In the genomic region with DNA sequence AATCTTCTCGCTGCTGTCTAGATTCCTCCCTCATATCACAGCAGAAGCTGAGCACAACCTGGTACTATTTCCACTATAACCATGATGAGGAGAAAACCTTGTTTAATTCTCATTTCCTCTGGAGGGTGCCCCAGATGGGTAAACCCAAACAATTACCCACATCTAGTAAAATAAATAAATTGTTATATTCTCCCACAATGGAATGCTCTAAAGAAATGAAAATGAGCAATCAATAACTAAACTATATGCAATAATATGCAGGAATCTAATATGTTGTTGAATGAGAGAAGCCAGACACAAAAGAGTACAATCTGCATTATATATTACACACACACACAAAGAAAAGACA, we compare ENCODE assay signal across 22 cellular contexts. TPM values are rescaled to one million over a fixed set of nuclear protein-coding genes. Genes with fewer than 3 reads are reported as not detected.
DNase-seq lines count a peak whose midpoint lies in the region; ATAC-seq, FAIRE-seq and TF ChIP-seq lines count a peak whose summit lies in the region.
"Had no signal": no experiment of that assay in that cellular context is flagged by ENCODE, and none has a peak within 500 bp of the region (broad histone marks: within the 10 kb centered on the region; RNA-seq: fewer than 3 reads in every experiment).

No MANE protein-coding gene starts in this region.

- no peak for TF ChIP-seq POLR2A in HCT116 (IDR thresholded peaks at IDR 0.05; ENCODE audit: borderline replicate concordance, extremely low read depth, insufficient read depth, insufficient read length)
- no peak for TF ChIP-seq POLR2A in endothelial cell of umbilical vein (IDR thresholded peaks at IDR 0.05; ENCODE audit: low read depth, low read length)

- H3K4me3 Mint-ChIP-seq in type B pancreatic cell = no peak overlapping the region
- H3K4me3 Mint-ChIP-seq: CD8-positive, alpha-beta T cell had no signal

- H3K36me3 ChIP-seq in HCT116 (ENCODE audit: control insufficient read depth in 1 of 2, insufficient read depth in 2 of 2, low read length in 2 of 2) (no peaks in the 10 kb centered on the region), endothelial cell of umbilical vein (ENCODE audit: control insufficient read depth in 2 of 2, extremely low read depth in 1 of 2, insufficient read depth in 2 of 2, low read length in 2 of 2) (no peaks in the 10 kb centered on the region)

- H3K27ac Mint-ChIP-seq in type B pancreatic cell = peak overlapping the region; percentile 12
- H3K27ac Mint-ChIP-seq: CD8-positive, alpha-beta T cell had no signal

- no peak for FAIRE-seq in endothelial cell of umbilical vein (lab: Jason Lieb, UNC)
- FAIRE-seq: GM12891, H1, HepG2 had no signal

- no peaks in the 10 kb centered on the region for H4K20me1 ChIP-seq in HCT116 (ENCODE audit: insufficient read depth)
- H4K20me1 ChIP-seq in endothelial cell of umbilical vein (replicated peaks; ENCODE audit: control insufficient read depth, extremely low read depth, insufficient read depth, low read length) = no peaks in the 10 kb centered on the region

- CTCF ChIA-PET in HCT116 (lab: Charles Lee) = no interaction called here
- CTCF ChIA-PET in endothelial cell of umbilical vein (lab: Charles Lee) = interaction anchor here (1.6 kb wide), 1 partner anchor 219 kb away, joined by 5 read pairs; no protein-coding TSS in a partner anchor

- H3K9me1 ChIP-seq in endothelial cell of umbilical vein (replicated peaks; ENCODE audit: control insufficient read depth, extremely low read depth, insufficient read depth, low read length) = no peaks in the 10 kb centered on the region

- no peaks in the 10 kb centered on the region for H3K9me2 ChIP-seq in HCT116 (ENCODE audit: insufficient read depth)

- ATAC-seq in HCT116 = no peak
- ATAC-seq: CD8-positive, alpha-beta T cell; HepG2 had no signal

- peaks cover 8 to 19% of the 10 kb centered on the region in 2 experiments; a peak in 3 of 4 replicates for H3K4me1 ChIP-seq in HCT116 (ENCODE audit: control insufficient read depth in 1 of 2, insufficient read depth in 2 of 2, low read length in 2 of 2)
- peaks cover 7% of the 10 kb centered on the region for H3K4me1 ChIP-seq in endothelial cell of umbilical vein (ENCODE audit: control insufficient read depth, extremely low read depth, insufficient read depth, low read length)

- H3K9ac ChIP-seq in HCT116 (ENCODE audit: low read length) (peak overlapping the region; percentile 7; the same call in 1 of the 2 replicates), endothelial cell of umbilical vein (replicated peaks; ENCODE audit: extremely low read depth, insufficient read depth, low read length) (no peak overlapping the region)

- dilution Hi-C loops in endothelial cell of umbilical vein (cut with MboI; ENCODE audit: extremely low pct_ligation_motif_present, low sequenced_read_pairs) = no loop called here

- TF ChIP-seq RAD21 in HCT116 (IDR thresholded peaks at IDR 0.05; ENCODE audit: low read depth) = 0 out of 2 replicates have a peak, but pooled peaks have one; percentile 2

- intact Hi-C loops in HCT116 (cut with micrococcal nuclease) (no loop called here), endothelial cell of umbilical vein (cut with micrococcal nuclease) (no loop called here)

- no peaks in the 10 kb centered on the region for H3K4me1 Mint-ChIP-seq in type B pancreatic cell (ENCODE audit: unreplicated experiment)

- H2AFZ ChIP-seq in HCT116 (ENCODE audit: low read depth, low read length, poor library complexity, severe bottlenecking) (no peak overlapping the region), endothelial cell of umbilical vein (ENCODE audit: low read depth, low read length) (peak overlapping the region; percentile 48)

- H3K27me3 Mint-ChIP-seq in type B pancreatic cell = no peaks in the 10 kb centered on the region

- POLR2A ChIA-PET in HCT116 (lab: Charles Lee) (no interaction called here), endothelial cell of umbilical vein (lab: Charles Lee) (no interaction called here)

- H3K9me3 ChIP-seq in HCT116 (ENCODE audit: control insufficient read depth in 1 of 2, insufficient read depth in 1 of 2, low read depth in 1 of 2, low read length in 2 of 2) = no peaks in the 10 kb centered on the region
- H3K9me3 ChIP-seq in endothelial cell of umbilical vein (replicated peaks; ENCODE audit: control insufficient read depth, insufficient read depth, low read length) = no peaks in the 10 kb centered on the region

- no peaks in the 10 kb centered on the region for H3K27me3 ChIP-seq in HCT116 (ENCODE audit: insufficient read depth, low read length)
- no peaks in the 10 kb centered on the region for H3K27me3 ChIP-seq in endothelial cell of umbilical vein (ENCODE audit: control insufficient read depth in 2 of 2, insufficient read depth in 2 of 2, low read length in 2 of 2)

- H3K4me2 ChIP-seq in HCT116 (ENCODE audit: low read length) (peak overlapping the region; percentile 54), endothelial cell of umbilical vein (ENCODE audit: insufficient read depth, low read length) (no peak overlapping the region)

- H3K9me3 Mint-ChIP-seq in type B pancreatic cell = no peaks in the 10 kb centered on the region
- H3K9me3 Mint-ChIP-seq: CD8-positive, alpha-beta T cell had no signal

- DNase-seq in HCT116 (ENCODE audit: low read depth, low spot score) (no peak), endothelial cell of umbilical vein (ENCODE audit: low read depth, low spot score) (no peak), type B pancreatic cell (ENCODE audit: extremely low spot score, unreplicated experiment) (no peak), NCI-H1436 treated with DMSO at 0.1 percent for 48 hours (lab: John Stamatoyannopoulos, UW) (no peak), dermis blood vessel endothelial cell (no peak), OCI-M1 (lab: John Stamatoyannopoulos, UW) (no peak)
- DNase-seq: C1 segment of cervical spinal cord; Calu3; CD8-positive, alpha-beta T cell; DMS153; KG1; NCI-H1105; NCI-H2081; NCI-H2171 treated with DMSO at 0.1 percent for 48 hours; NCI-H446; NCI-H526; Right ventricle myocardium superior had no signal

- H3K79me2 ChIP-seq in HCT116 (ENCODE audit: insufficient read depth, low read length) = no peaks in the 10 kb centered on the region; the same call in 1 of the 2 replicates
- no peaks in the 10 kb centered on the region for H3K79me2 ChIP-seq in endothelial cell of umbilical vein (ENCODE audit: control insufficient read depth, insufficient read depth, low read length)

- TF ChIP-seq CTCF in HCT116 (IDR thresholded peaks at IDR 0.05 in 2 of 3, conservative IDR thresholded peaks at IDR 0.05 in 1 of 3; ENCODE audit: borderline replicate concordance in 1 of 3, insufficient read depth in 1 of 3, low read depth in 2 of 3, low read length in 2 of 3) (no peak), VCaP (conservative IDR thresholded peaks at IDR 0.05) (no peak), endothelial cell of umbilical vein (IDR thresholded peaks at IDR 0.05; ENCODE audit: extremely low read depth in 1 of 2, insufficient read depth in 1 of 2, low read depth in 1 of 2, low read length in 2 of 2) (no peak), type B pancreatic cell (conservative IDR thresholded peaks at IDR 0.05) (no peak)

- BruUV-seq in HCT116 (replicated peaks; lab: Mats Ljungman, UMichigan) (no TSS peak), endothelial cell of umbilical vein (replicated peaks; lab: Mats Ljungman, UMichigan) (no TSS peak)

- peaks cover 16% of the 10 kb centered on the region for H3K36me3 Mint-ChIP-seq in type B pancreatic cell

- RAD21 ChIA-PET in HCT116 (lab: Charles Lee; ENCODE audit: low non-redundant PET in 1 of 2, low total read pairs in 2 of 2, uncharacterized antibody in 2 of 2, unreplicated experiment in 2 of 2) = no interaction called here

- H3K4me3 ChIP-seq in HCT116 (replicated peaks in 1 of 2; ENCODE audit: low read depth in 1 of 2, low read length in 2 of 2) (peak overlapping the region in 1 of 2 experiments; percentile 9; a peak in 1 of 4 replicates), endothelial cell of umbilical vein (replicated peaks in 1 of 3; ENCODE audit: insufficient read depth in 1 of 3, low read depth in 1 of 3, low read length in 3 of 3) (no peak overlapping the region)

- H3K27ac ChIP-seq in HCT116 (ENCODE audit: low read depth, low read length) (no peak overlapping the region), VCaP (peak overlapping the region; percentile 100), endothelial cell of umbilical vein (ENCODE audit: insufficient read depth, low read depth, low read length) (no peak overlapping the region)
- H3K27ac ChIP-seq: HL-60 had no signal

TF ChIP-seq in HCT116, 20 proteins besides CTCF, POLR2A, EP300 and RAD21:
- TF ChIP-seq POLR2AphosphoS5 (IDR thresholded peaks at IDR 0.05; ENCODE audit: low read depth, low read length) (peak; percentile 4; the same call in 1 of the 2 replicates), YY1 (IDR thresholded peaks at IDR 0.05; ENCODE audit: extremely low read depth, insufficient replicate concordance, low read depth, low read length) (no peak), SP1 (IDR thresholded peaks at IDR 0.05; ENCODE audit: low read depth) (peak; percentile 5)

TF ChIP-seq in endothelial cell of umbilical vein, 7 proteins besides CTCF, POLR2A, EP300 and RAD21 (continues in another document):
- no peak for TF ChIP-seq POLR2AphosphoS5 (IDR thresholded peaks at IDR 0.05; ENCODE audit: insufficient read depth, low read depth, low read length)
- TF ChIP-seq JUN (IDR thresholded peaks at IDR 0.05; ENCODE audit: borderline replicate concordance, insufficient read depth, insufficient read length, low read depth) = no peak
- no peak for TF ChIP-seq GATA2 (IDR thresholded peaks at IDR 0.05; ENCODE audit: insufficient read depth, insufficient read length, low read depth, low read length)
- no peak for TF ChIP-seq MYC (IDR thresholded peaks at IDR 0.05; ENCODE audit: low read depth, low read length)
- no peak for TF ChIP-seq EZH2 (IDR thresholded peaks at IDR 0.05; ENCODE audit: borderline replicate concordance, low read depth, low read length, severe bottlenecking)
- TF ChIP-seq, protein P1, sequence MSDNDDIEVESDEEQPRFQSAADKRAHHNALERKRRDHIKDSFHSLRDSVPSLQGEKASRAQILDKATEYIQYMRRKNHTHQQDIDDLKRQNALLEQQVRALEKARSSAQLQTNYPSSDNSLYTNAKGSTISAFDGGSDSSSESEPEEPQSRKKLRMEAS (IDR thresholded peaks at IDR 0.05; ENCODE audit: insufficient read depth, insufficient read length) = no peak

RNA-seq across cellular contexts. Expression of gene SGMS1, which starts 37.0 kb away (rescaled TPM):
- total RNA-seq in HCT116 (2021; ENCODE audit: unreplicated experiment) (29.1 TPM), endothelial cell of umbilical vein (23.7 and 24.8 TPM in 2 replicates), type B pancreatic cell (ENCODE audit: low replicate concordance) (15.1 and 26.9 TPM in 2 replicates), dermis blood vessel endothelial cell (64.0 and 69.3 TPM in 2 replicates)
- polyA plus RNA-seq in HCT116 (2012) = 13.3 and 14.7 TPM in 2 replicates
- polyA plus RNA-seq in endothelial cell of umbilical vein = 8.8 and 9.7 TPM in 2 replicates
- 8.2 and 9.9 TPM in 2 replicates for polyA plus RNA-seq in endothelial cell of umbilical vein (2011; cell fraction: cytosol; rRNA removed)
- 11.2 and 16.0 TPM in 2 replicates for polyA plus RNA-seq in endothelial cell of umbilical vein (2011; cell fraction: nucleus; rRNA removed)
- 14.8 and 16.1 TPM in 2 replicates for polyA plus RNA-seq in endothelial cell of umbilical vein (2012)
- polyA minus RNA-seq in endothelial cell of umbilical vein = 21.5 TPM in 2 replicates
- 36.0 TPM for polyA minus RNA-seq in endothelial cell of umbilical vein (2011; cell fraction: cytosol; rRNA and poly(A)+ RNA removed)
- 60.5 and 62.4 TPM in 2 replicates for polyA minus RNA-seq in endothelial cell of umbilical vein (2011; cell fraction: nucleus; rRNA and poly(A)+ RNA removed)
